ENCODE assay signal across 40 cellular contexts in genomic region chr6:140376209-140376608, GRCh38.
"Had no signal": no experiment of that assay in that cellular context is flagged by ENCODE, and none has a peak within 500 bp of the region (broad histone marks: within the 10 kb centered on the region; RNA-seq: fewer than 3 reads in every experiment).

No MANE protein-coding gene starts in this region.

- H3K4me1 Mint-ChIP-seq: activated naive CD4-positive, alpha-beta T cell treated with anti-CD3 and anti-CD28 coated beads, Interleukin-2, amount 10 ng/mL, durations not matched to agents 7 days and 5 days; activated naive CD4-positive, alpha-beta T cell treated with anti-CD3 and anti-CD28 coated beads, Interleukin-2, amount 50 U/mL, for 24 hours; activated naive CD8-positive, alpha-beta T cell treated with anti-CD3 and anti-CD28 coated beads for 36 hours; activated naive CD8-positive, alpha-beta T cell treated with anti-CD3 and anti-CD28 coated beads, Interleukin-2, amount 10 ng/mL, durations not matched to agents 7 days and 5 days; activated naive CD8-positive, alpha-beta T cell treated with anti-CD3 and anti-CD28 coated beads, Interleukin-2, amount 50 U/mL, for 24 hours; activated T-helper 17 cell treated with anti-CD3 and anti-CD28 coated beads, Interleukin-2, amount 50 U/mL, for 72 hours; brain; central memory CD8-positive, alpha-beta T cell had no signal

- H3K9me3 ChIP-seq: adrenal gland, ascending aorta, body of pancreas, breast epithelium had no signal

- H3K9me3 Mint-ChIP-seq: activated naive CD4-positive, alpha-beta T cell treated with anti-CD3 and anti-CD28 coated beads for 36 hours; activated naive CD4-positive, alpha-beta T cell treated with anti-CD3 and anti-CD28 coated beads, Interleukin-2, amount 10 ng/mL, durations not matched to agents 7 days and 5 days; activated naive CD4-positive, alpha-beta T cell treated with anti-CD3 and anti-CD28 coated beads, Interleukin-2, amount 50 U/mL, for 24 hours; activated naive CD4-positive, alpha-beta T cell treated with anti-CD3 and anti-CD28 coated beads, Interleukin-2, amount 50 U/mL, for 72 hours; activated naive CD8-positive, alpha-beta T cell treated with anti-CD3 and anti-CD28 coated beads for 36 hours; activated naive CD8-positive, alpha-beta T cell treated with anti-CD3 and anti-CD28 coated beads, Interleukin-2, amount 10 ng/mL, durations not matched to agents 7 days and 5 days; activated naive CD8-positive, alpha-beta T cell treated with anti-CD3 and anti-CD28 coated beads, Interleukin-2, amount 50 U/mL, for 24 hours; activated T-cell treated with anti-CD3 and anti-CD28 coated beads, Interleukin-2, amount 50 U/mL, for 24 hours; activated T-cell treated with anti-CD3 and anti-CD28 coated beads, Interleukin-2, amount 50 U/mL, for 4 hours; activated T-cell treated with anti-CD3 and anti-CD28 coated beads, Interleukin-2, amount 50 U/mL, for 72 hours; activated T-helper 1 cell treated with anti-CD3 and anti-CD28 coated beads, Interleukin-12 subunit alpha, Interleukin-12 subunit beta, Interleukin-2, Interleukin-4 antibody, amounts not matched to agents 30 ng/mL and 10 ng/mL and 1 ng/mL, durations not matched to agents 14 hours and 24 hours and 36 hours; activated T-helper 17 cell treated with anti-CD3 and anti-CD28 coated beads, Interleukin-2, amount 50 U/mL, for 72 hours; activated T-helper 2 cell treated with anti-CD3 and anti-CD28 coated beads, Interferon-gamma antibody, Interleukin-2, Interleukin-4, amounts not matched to agents 10 μg/mL and 5 μg/mL and 100 μg/mL, durations not matched to agents 14 hours and 24 hours and 36 hours; central memory CD8-positive, alpha-beta T cell had no signal

- H3K27ac Mint-ChIP-seq: activated naive CD4-positive, alpha-beta T cell treated with anti-CD3 and anti-CD28 coated beads for 36 hours; activated naive CD4-positive, alpha-beta T cell treated with anti-CD3 and anti-CD28 coated beads, Interleukin-2, amount 10 ng/mL, durations not matched to agents 7 days and 5 days; activated naive CD4-positive, alpha-beta T cell treated with anti-CD3 and anti-CD28 coated beads, Interleukin-2, amount 50 U/mL, for 24 hours; activated naive CD4-positive, alpha-beta T cell treated with anti-CD3 and anti-CD28 coated beads, Interleukin-2, amount 50 U/mL, for 72 hours; activated naive CD8-positive, alpha-beta T cell; activated naive CD8-positive, alpha-beta T cell treated with anti-CD3 and anti-CD28 coated beads for 36 hours; activated naive CD8-positive, alpha-beta T cell treated with anti-CD3 and anti-CD28 coated beads, Interleukin-2, amount 10 ng/mL, durations not matched to agents 7 days and 5 days; activated naive CD8-positive, alpha-beta T cell treated with anti-CD3 and anti-CD28 coated beads, Interleukin-2, amount 50 U/mL, for 24 hours; activated T-cell treated with anti-CD3 and anti-CD28 coated beads, Interleukin-2, amount 50 U/mL, for 24 hours; activated T-cell treated with anti-CD3 and anti-CD28 coated beads, Interleukin-2, amount 50 U/mL, for 72 hours; activated T-helper 1 cell treated with anti-CD3 and anti-CD28 coated beads, Interleukin-12 subunit alpha, Interleukin-12 subunit beta, Interleukin-2, Interleukin-4 antibody, amounts not matched to agents 30 ng/mL and 10 ng/mL and 1 ng/mL, durations not matched to agents 14 hours and 24 hours and 36 hours; activated T-helper 17 cell treated with anti-CD3 and anti-CD28 coated beads, Interleukin-2, amount 50 U/mL, for 72 hours; activated T-helper 2 cell treated with anti-CD3 and anti-CD28 coated beads, Interferon-gamma antibody, Interleukin-2, Interleukin-4, amounts not matched to agents 10 μg/mL and 5 μg/mL and 100 μg/mL, durations not matched to agents 14 hours and 24 hours and 36 hours; brain had no signal

- H3K27me3 ChIP-seq: adrenal gland, ascending aorta, body of pancreas, brain microvascular endothelial cell, breast epithelium, cardiac muscle cell had no signal

- DNase-seq: activated effector memory CD4-positive, alpha-beta T cell treated with anti-CD3 and anti-CD28 coated beads, Interleukin-2, amount 50 U/mL, for 16 hours; activated effector memory CD4-positive, alpha-beta T cell treated with Interleukin-2 at 50 U/mL for 16 hours; activated gamma-delta T cell; activated gamma-delta T cell treated with Interleukin-2 at 50 U/mL for 16 hours; activated naive CD4-positive, alpha-beta T cell; activated naive CD4-positive, alpha-beta T cell treated with anti-CD3 and anti-CD28 coated beads for 36 hours; activated naive CD4-positive, alpha-beta T cell treated with anti-CD3 and anti-CD28 coated beads, Interleukin-2, amount 10 ng/mL, durations not matched to agents 7 days and 5 days; activated naive CD4-positive, alpha-beta T cell treated with anti-CD3 and anti-CD28 coated beads, Interleukin-2, amount 50 U/mL, for 16 hours; activated naive CD4-positive, alpha-beta T cell treated with Interleukin-2 at 50 U/mL for 16 hours; activated naive CD8-positive, alpha-beta T cell treated with anti-CD3 and anti-CD28 coated beads for 36 hours; activated naive CD8-positive, alpha-beta T cell treated with anti-CD3 and anti-CD28 coated beads, Interleukin-2, amount 10 ng/mL, durations not matched to agents 7 days and 5 days; activated naive CD8-positive, alpha-beta T cell treated with anti-CD3 and anti-CD28 coated beads, Interleukin-2, amount 50 U/mL, for 24 hours; activated T-cell treated with anti-CD3 and anti-CD28 coated beads, Interleukin-2, amount 50 U/mL, for 1 hour; activated T-cell treated with anti-CD3 and anti-CD28 coated beads, Interleukin-2, amount 50 U/mL, for 24 hours; activated T-cell treated with anti-CD3 and anti-CD28 coated beads, Interleukin-2, amount 50 U/mL, for 4 hours; activated T-cell treated with anti-CD3 and anti-CD28 coated beads, Interleukin-2, amount 50 U/mL, for 48 hours; activated T-cell treated with anti-CD3 and anti-CD28 coated beads, Interleukin-2, amount 50 U/mL, for 72 hours; adrenal gland; amniotic stem cell; amygdala; anterior cingulate cortex; aorta; body of pancreas; brain microvascular endothelial cell; caudate nucleus; central memory CD4-positive, alpha-beta T cell; cerebellar nuclear complex had no signal

- H3K36me3 ChIP-seq: adrenal gland, ascending aorta, brain microvascular endothelial cell, breast epithelium, cardiac muscle cell had no signal

- FAIRE-seq: astrocyte, bronchial epithelial cell had no signal

- H3K4me3 Mint-ChIP-seq: activated naive CD4-positive, alpha-beta T cell treated with anti-CD3 and anti-CD28 coated beads for 36 hours; activated naive CD4-positive, alpha-beta T cell treated with anti-CD3 and anti-CD28 coated beads, Interleukin-2, amount 10 ng/mL, durations not matched to agents 7 days and 5 days; activated naive CD4-positive, alpha-beta T cell treated with anti-CD3 and anti-CD28 coated beads, Interleukin-2, amount 50 U/mL, for 24 hours; activated naive CD8-positive, alpha-beta T cell; activated naive CD8-positive, alpha-beta T cell treated with anti-CD3 and anti-CD28 coated beads for 36 hours; activated naive CD8-positive, alpha-beta T cell treated with anti-CD3 and anti-CD28 coated beads, Interleukin-2, amount 10 ng/mL, durations not matched to agents 7 days and 5 days; activated naive CD8-positive, alpha-beta T cell treated with anti-CD3 and anti-CD28 coated beads, Interleukin-2, amount 50 U/mL, for 24 hours; activated T-cell treated with anti-CD3 and anti-CD28 coated beads, Interleukin-2, amount 50 U/mL, for 24 hours; activated T-cell treated with anti-CD3 and anti-CD28 coated beads, Interleukin-2, amount 50 U/mL, for 4 hours; activated T-cell treated with anti-CD3 and anti-CD28 coated beads, Interleukin-2, amount 50 U/mL, for 72 hours; activated T-helper 1 cell treated with anti-CD3 and anti-CD28 coated beads, Interleukin-12 subunit alpha, Interleukin-12 subunit beta, Interleukin-2, Interleukin-4 antibody, amounts not matched to agents 30 ng/mL and 10 ng/mL and 1 ng/mL, durations not matched to agents 14 hours and 24 hours and 36 hours; activated T-helper 17 cell treated with anti-CD3 and anti-CD28 coated beads, Interleukin-2, amount 50 U/mL, for 72 hours; brain; central memory CD8-positive, alpha-beta T cell had no signal

- ATAC-seq: activated naive CD4-positive, alpha-beta T cell treated with anti-CD3 and anti-CD28 coated beads, Interleukin-2, amount 50 U/mL, for 72 hours; activated naive CD8-positive, alpha-beta T cell treated with anti-CD3 and anti-CD28 coated beads, Interleukin-2, amount 50 U/mL, for 24 hours; activated T-cell treated with anti-CD3 and anti-CD28 coated beads, Interleukin-2, amount 50 U/mL, for 4 hours; activated T-cell treated with anti-CD3 and anti-CD28 coated beads, Interleukin-2, amount 50 U/mL, for 72 hours; activated T-helper 17 cell treated with anti-CD3 and anti-CD28 coated beads, Interleukin-2, amount 50 U/mL, for 72 hours; body of pancreas had no signal

- H3K4me1 ChIP-seq: adrenal gland, ascending aorta, breast epithelium had no signal

- H3K27me3 Mint-ChIP-seq: activated naive CD4-positive, alpha-beta T cell treated with anti-CD3 and anti-CD28 coated beads, Interleukin-2, amount 10 ng/mL, durations not matched to agents 7 days and 5 days; activated naive CD4-positive, alpha-beta T cell treated with anti-CD3 and anti-CD28 coated beads, Interleukin-2, amount 50 U/mL, for 24 hours; activated naive CD8-positive, alpha-beta T cell; activated naive CD8-positive, alpha-beta T cell treated with anti-CD3 and anti-CD28 coated beads for 36 hours; activated naive CD8-positive, alpha-beta T cell treated with anti-CD3 and anti-CD28 coated beads, Interleukin-2, amount 10 ng/mL, durations not matched to agents 7 days and 5 days; activated naive CD8-positive, alpha-beta T cell treated with anti-CD3 and anti-CD28 coated beads, Interleukin-2, amount 50 U/mL, for 24 hours; activated T-cell treated with anti-CD3 and anti-CD28 coated beads, Interleukin-2, amount 50 U/mL, for 24 hours; activated T-helper 17 cell treated with anti-CD3 and anti-CD28 coated beads, Interleukin-2, amount 50 U/mL, for 72 hours; brain; central memory CD8-positive, alpha-beta T cell had no signal

- H3K4me3 ChIP-seq: adrenal gland, ascending aorta, body of pancreas, breast epithelium, cardiac muscle cell had no signal

- H3K27ac ChIP-seq: adrenal gland, ascending aorta, body of pancreas, brain microvascular endothelial cell, breast epithelium, cardiac muscle cell had no signal

- H3K36me3 Mint-ChIP-seq: activated naive CD4-positive, alpha-beta T cell treated with anti-CD3 and anti-CD28 coated beads, Interleukin-2, amount 10 ng/mL, durations not matched to agents 7 days and 5 days; activated naive CD4-positive, alpha-beta T cell treated with anti-CD3 and anti-CD28 coated beads, Interleukin-2, amount 50 U/mL, for 24 hours; activated naive CD4-positive, alpha-beta T cell treated with anti-CD3 and anti-CD28 coated beads, Interleukin-2, amount 50 U/mL, for 72 hours; activated naive CD8-positive, alpha-beta T cell; activated naive CD8-positive, alpha-beta T cell treated with anti-CD3 and anti-CD28 coated beads for 36 hours; activated naive CD8-positive, alpha-beta T cell treated with anti-CD3 and anti-CD28 coated beads, Interleukin-2, amount 10 ng/mL, durations not matched to agents 7 days and 5 days; brain had no signal
